33 cellular contexts compared by ENCODE assay signal in the genomic region with DNA sequence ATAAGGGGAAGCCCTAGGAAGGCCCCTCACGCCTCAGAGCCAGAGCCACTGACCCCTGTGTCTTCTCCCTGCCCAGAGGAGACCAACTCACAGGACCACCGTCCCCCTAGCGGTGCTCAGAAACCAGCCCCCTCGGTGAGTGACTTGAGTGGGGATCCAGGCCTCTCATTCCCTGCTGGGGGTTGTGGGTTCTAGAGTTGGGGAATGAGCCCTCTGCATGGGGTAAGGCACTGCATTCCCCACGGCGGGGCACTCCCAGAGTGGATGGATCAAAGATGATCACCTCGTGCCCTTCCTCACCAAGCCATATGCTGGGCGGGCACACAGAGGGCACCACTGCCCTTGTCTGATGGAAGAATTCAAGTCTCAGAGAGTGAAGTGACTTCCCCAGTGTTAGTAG.
"Had no signal": no experiment of that assay in that cellular context is flagged by ENCODE, and none has a peak within 500 bp of the region (broad histone marks: within the 10 kb centered on the region; RNA-seq: fewer than 3 reads in every experiment).

No MANE protein-coding gene starts in this region.

- H3K36me3 Mint-ChIP-seq: activated naive CD4-positive, alpha-beta T cell treated with anti-CD3 and anti-CD28 coated beads, Interleukin-2, amount 50 U/mL, for 24 hours had no signal

- H3K4me1 Mint-ChIP-seq: activated B cell treated with CpG ODN at 0.5 μM for 24 hours; activated naive CD4-positive, alpha-beta T cell treated with anti-CD3 and anti-CD28 coated beads, Interleukin-2, amount 50 U/mL, for 24 hours; brain had no signal

- H3K9me3 ChIP-seq: adrenal gland, breast epithelium, colonic mucosa, esophagus muscularis mucosa, gastrocnemius medialis, heart left ventricle had no signal

- H3K4me3 Mint-ChIP-seq: activated B cell treated with CpG ODN at 0.5 μM for 24 hours; activated CD8-positive, alpha-beta T cell treated with anti-CD3 and anti-CD28 coated beads for 36 hours; activated naive CD4-positive, alpha-beta T cell treated with anti-CD3 and anti-CD28 coated beads for 36 hours; activated naive CD4-positive, alpha-beta T cell treated with anti-CD3 and anti-CD28 coated beads, Interleukin-2, amount 50 U/mL, for 24 hours; activated naive CD8-positive, alpha-beta T cell treated with anti-CD3 and anti-CD28 coated beads for 36 hours; activated naive CD8-positive, alpha-beta T cell treated with anti-CD3 and anti-CD28 coated beads, Interleukin-2, amount 50 U/mL, for 24 hours; activated T-cell treated with anti-CD3 and anti-CD28 coated beads, Interleukin-2, amount 50 U/mL, for 4 hours; brain; T-cell had no signal

- H3K27me3 ChIP-seq: adrenal gland, breast epithelium, cardiac muscle cell, colonic mucosa, esophagus muscularis mucosa, foreskin keratinocyte, gastrocnemius medialis, heart left ventricle had no signal

- ATAC-seq: activated CD4-positive, CD25-positive, alpha-beta regulatory T cell treated with anti-CD3 and anti-CD28 coated beads, Interleukin-2, amount 50 U/mL, for 24 hours; activated CD8-positive, alpha-beta T cell treated with anti-CD3 and anti-CD28 coated beads for 36 hours; activated naive CD8-positive, alpha-beta T cell treated with anti-CD3 and anti-CD28 coated beads, Interleukin-2, amount 50 U/mL, for 24 hours; activated T-cell treated with anti-CD3 and anti-CD28 coated beads, Interleukin-2, amount 50 U/mL, for 4 hours; foreskin keratinocyte; gastrocnemius medialis; heart left ventricle; T-cell had no signal

- DNase-seq: activated B cell treated with CpG ODN at 0.5 μM for 24 hours; activated CD4-positive, alpha-beta T cell treated with anti-CD3 and anti-CD28 coated beads for 48 hours; activated CD4-positive, alpha-beta T cell treated with anti-CD3 and anti-CD28 coated beads, Interleukin-2, amount 50 U/mL, for 1 hour; activated CD4-positive, alpha-beta T cell treated with anti-CD3 and anti-CD28 coated beads, Interleukin-2, amount 50 U/mL, for 48 hours; activated CD8-positive, alpha-beta memory T cell treated with anti-CD3 and anti-CD28 coated beads for 24 hours; activated CD8-positive, alpha-beta T cell treated with anti-CD3 and anti-CD28 coated beads for 36 hours; activated effector memory CD4-positive, alpha-beta T cell treated with anti-CD3 and anti-CD28 coated beads, Interleukin-2, amount 50 U/mL, for 16 hours; activated naive CD4-positive, alpha-beta T cell treated with anti-CD3 and anti-CD28 coated beads for 36 hours; activated naive CD8-positive, alpha-beta T cell treated with anti-CD3 and anti-CD28 coated beads for 36 hours; activated naive CD8-positive, alpha-beta T cell treated with anti-CD3 and anti-CD28 coated beads, Interleukin-2, amount 50 U/mL, for 24 hours; activated T-cell treated with anti-CD3 and anti-CD28 coated beads, Interleukin-2, amount 50 U/mL, for 4 hours; amygdala; aorta; central memory CD4-positive, alpha-beta T cell; cerebellar nuclear complex; colonic mucosa; effector CD8-positive, alpha-beta T cell; erythroblast; foreskin keratinocyte; gastrocnemius medialis; glutamatergic neuron; T-cell; T1000; WERI-Rb-1 had no signal

- H3K27ac Mint-ChIP-seq: activated B cell treated with CpG ODN at 0.5 μM for 24 hours; activated naive CD4-positive, alpha-beta T cell treated with anti-CD3 and anti-CD28 coated beads for 36 hours; activated naive CD8-positive, alpha-beta T cell treated with anti-CD3 and anti-CD28 coated beads for 36 hours; activated naive CD8-positive, alpha-beta T cell treated with anti-CD3 and anti-CD28 coated beads, Interleukin-2, amount 50 U/mL, for 24 hours; activated T-helper 2 cell treated with anti-CD3 and anti-CD28 coated beads, Interferon-gamma antibody, Interleukin-2, Interleukin-4, amounts not matched to agents 10 μg/mL and 5 μg/mL and 100 μg/mL, durations not matched to agents 14 hours and 24 hours and 36 hours; brain; T-cell had no signal

- H3K27ac ChIP-seq: breast epithelium, cardiac muscle cell, colonic mucosa, esophagus muscularis mucosa, foreskin keratinocyte, gastrocnemius medialis, heart left ventricle, WERI-Rb-1 had no signal

- H3K4me1 ChIP-seq: adrenal gland, breast epithelium, colonic mucosa, esophagus muscularis mucosa, foreskin keratinocyte, gastrocnemius medialis had no signal

- H3K27me3 Mint-ChIP-seq: activated B cell treated with CpG ODN at 0.5 μM for 24 hours; activated CD8-positive, alpha-beta T cell treated with anti-CD3 and anti-CD28 coated beads for 36 hours; activated naive CD4-positive, alpha-beta T cell treated with anti-CD3 and anti-CD28 coated beads, Interleukin-2, amount 50 U/mL, for 24 hours; activated naive CD8-positive, alpha-beta T cell treated with anti-CD3 and anti-CD28 coated beads for 36 hours; activated naive CD8-positive, alpha-beta T cell treated with anti-CD3 and anti-CD28 coated beads, Interleukin-2, amount 50 U/mL, for 24 hours; brain; T-cell had no signal

- H3K4me3 ChIP-seq: adrenal gland, breast epithelium, cardiac muscle cell, colonic mucosa, esophagus muscularis mucosa, gastrocnemius medialis, heart left ventricle had no signal

- H3K36me3 ChIP-seq: colonic mucosa had no signal

- H3K9me3 Mint-ChIP-seq: activated B cell treated with CpG ODN at 0.5 μM for 24 hours; activated CD8-positive, alpha-beta T cell treated with anti-CD3 and anti-CD28 coated beads for 36 hours; activated naive CD4-positive, alpha-beta T cell treated with anti-CD3 and anti-CD28 coated beads for 36 hours; activated naive CD4-positive, alpha-beta T cell treated with anti-CD3 and anti-CD28 coated beads, Interleukin-2, amount 50 U/mL, for 24 hours; activated naive CD8-positive, alpha-beta T cell treated with anti-CD3 and anti-CD28 coated beads for 36 hours; activated naive CD8-positive, alpha-beta T cell treated with anti-CD3 and anti-CD28 coated beads, Interleukin-2, amount 50 U/mL, for 24 hours; activated T-cell treated with anti-CD3 and anti-CD28 coated beads, Interleukin-2, amount 50 U/mL, for 4 hours; activated T-helper 2 cell treated with anti-CD3 and anti-CD28 coated beads, Interferon-gamma antibody, Interleukin-2, Interleukin-4, amounts not matched to agents 10 μg/mL and 5 μg/mL and 100 μg/mL, durations not matched to agents 14 hours and 24 hours and 36 hours; brain; T-cell had no signal
